ENCODE assay signal across 1 cellular context in the genomic region with DNA sequence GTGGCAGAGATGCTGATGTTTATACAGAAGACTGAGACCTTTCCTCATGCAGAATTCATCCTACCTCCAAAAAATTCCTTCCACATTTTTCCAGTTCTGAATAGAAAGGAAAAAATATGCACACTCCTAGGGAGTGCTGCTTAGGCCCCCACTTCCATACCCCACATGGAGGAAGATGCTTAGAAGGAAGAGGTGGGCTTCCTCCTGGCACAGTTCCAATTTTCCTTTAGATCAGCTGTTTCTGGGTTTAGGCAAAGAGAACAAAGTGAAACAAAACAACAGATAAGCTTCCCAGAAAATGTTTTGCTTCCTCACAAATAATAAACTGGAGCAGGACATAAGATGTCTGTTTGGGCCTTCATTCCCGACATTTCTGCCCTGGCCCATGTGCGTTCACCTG.
TF ChIP-seq lines count a peak whose summit lies in the region.

No MANE protein-coding gene starts in this region.

TF ChIP-seq in IMR-90, 13 proteins besides CTCF, POLR2A, EP300 and RAD21:
- TF ChIP-seq MAFK (IDR thresholded peaks at IDR 0.05; ENCODE audit: low read depth, low read length), result no peak
- no peak for TF ChIP-seq NFE2L2 (IDR thresholded peaks at IDR 0.05; ENCODE audit: low read depth, low read length)
- no peak for TF ChIP-seq CHD1 (IDR thresholded peaks at IDR 0.05; ENCODE audit: low read depth, low read length)
- no peak for TF ChIP-seq RFX5 (IDR thresholded peaks at IDR 0.05; ENCODE audit: low read depth, low read length)
- TF ChIP-seq FOS (IDR thresholded peaks at IDR 0.05; ENCODE audit: low read depth, low read length), result no peak
- TF ChIP-seq, protein P1, sequence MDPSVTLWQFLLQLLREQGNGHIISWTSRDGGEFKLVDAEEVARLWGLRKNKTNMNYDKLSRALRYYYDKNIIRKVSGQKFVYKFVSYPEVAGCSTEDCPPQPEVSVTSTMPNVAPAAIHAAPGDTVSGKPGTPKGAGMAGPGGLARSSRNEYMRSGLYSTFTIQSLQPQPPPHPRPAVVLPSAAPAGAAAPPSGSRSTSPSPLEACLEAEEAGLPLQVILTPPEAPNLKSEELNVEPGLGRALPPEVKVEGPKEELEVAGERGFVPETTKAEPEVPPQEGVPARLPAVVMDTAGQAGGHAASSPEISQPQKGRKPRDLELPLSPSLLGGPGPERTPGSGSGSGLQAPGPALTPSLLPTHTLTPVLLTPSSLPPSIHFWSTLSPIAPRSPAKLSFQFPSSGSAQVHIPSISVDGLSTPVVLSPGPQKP (IDR thresholded peaks at IDR 0.05; ENCODE audit: borderline replicate concordance, low read depth, low read length), result no peak
- no peak for TF ChIP-seq MXI1 (IDR thresholded peaks at IDR 0.05; ENCODE audit: borderline replicate concordance, low read depth, low read length)
- TF ChIP-seq BHLHE40 (IDR thresholded peaks at IDR 0.05; ENCODE audit: low read depth, low read length), result no peak
- TF ChIP-seq, protein P2, sequence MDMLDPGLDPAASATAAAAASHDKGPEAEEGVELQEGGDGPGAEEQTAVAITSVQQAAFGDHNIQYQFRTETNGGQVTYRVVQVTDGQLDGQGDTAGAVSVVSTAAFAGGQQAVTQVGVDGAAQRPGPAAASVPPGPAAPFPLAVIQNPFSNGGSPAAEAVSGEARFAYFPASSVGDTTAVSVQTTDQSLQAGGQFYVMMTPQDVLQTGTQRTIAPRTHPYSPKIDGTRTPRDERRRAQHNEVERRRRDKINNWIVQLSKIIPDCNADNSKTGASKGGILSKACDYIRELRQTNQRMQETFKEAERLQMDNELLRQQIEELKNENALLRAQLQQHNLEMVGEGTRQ (IDR thresholded peaks at IDR 0.05; ENCODE audit: low read depth, low read length), result no peak
- no peak for TF ChIP-seq MAZ (IDR thresholded peaks at IDR 0.05; ENCODE audit: borderline replicate concordance, low read depth, low read length)
- no peak for TF ChIP-seq CEBPB (IDR thresholded peaks at IDR 0.05; ENCODE audit: low read depth, low read length)
- no peak for TF ChIP-seq SMC3 (IDR thresholded peaks at IDR 0.05; ENCODE audit: low read depth, low read length)
- no peak for TF ChIP-seq RCOR1 (IDR thresholded peaks at IDR 0.05; ENCODE audit: insufficient replicate concordance, low read length)
